In the genomic region with DNA sequence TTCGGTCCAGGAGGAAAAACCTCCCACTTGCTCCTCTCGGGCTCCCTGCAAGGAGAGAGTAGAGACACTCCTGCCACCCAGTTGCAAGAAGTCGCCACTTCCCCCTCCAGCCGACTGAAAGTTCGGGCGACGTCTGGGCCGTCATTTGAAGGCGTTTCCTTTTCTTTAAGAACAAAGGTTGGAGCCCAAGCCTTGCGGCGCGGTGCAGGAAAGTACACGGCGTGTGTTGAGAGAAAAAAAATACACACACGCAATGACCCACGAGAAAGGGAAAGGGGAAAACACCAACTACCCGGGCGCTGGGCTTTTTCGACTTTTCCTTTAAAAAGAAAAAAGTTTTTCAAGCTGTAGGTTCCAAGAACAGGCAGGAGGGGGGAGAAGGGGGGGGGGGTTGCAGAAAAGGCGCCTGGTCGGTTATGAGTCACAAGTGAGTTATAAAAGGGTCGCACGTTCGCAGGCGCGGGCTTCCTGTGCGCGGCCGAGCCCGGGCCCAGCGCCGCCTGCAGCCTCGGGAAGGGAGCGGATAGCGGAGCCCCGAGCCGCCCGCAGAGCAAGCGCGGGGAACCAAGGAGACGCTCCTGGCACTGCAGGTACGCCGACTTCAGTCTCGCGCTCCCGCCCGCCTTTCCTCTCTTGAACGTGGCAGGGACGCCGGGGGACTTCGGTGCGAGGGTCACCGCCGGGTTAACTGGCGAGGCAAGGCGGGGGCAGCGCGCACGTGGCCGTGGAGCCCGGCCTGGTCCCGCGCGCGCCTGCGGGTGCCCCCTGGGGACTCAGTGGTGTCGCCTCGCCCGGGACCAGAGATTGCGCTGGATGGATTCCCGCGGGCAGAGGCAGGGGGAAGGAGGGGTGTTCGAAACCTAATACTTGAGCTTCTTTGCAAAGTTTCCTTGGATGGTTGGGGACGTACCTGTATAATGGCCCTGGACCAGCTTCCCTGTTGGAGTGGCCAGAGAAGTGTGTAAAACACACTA, we compare ENCODE assay signal across 8 cellular contexts. TPM values are rescaled to one million over a fixed set of nuclear protein-coding genes. Genes with fewer than 3 reads are reported as not detected.
DNase-seq lines count a peak whose midpoint lies in the region; ATAC-seq and TF ChIP-seq lines count a peak whose summit lies in the region.

No MANE protein-coding gene starts in this region.

- H3K4me3 ChIP-seq in GM23338, result peak overlapping the region; percentile 70
- peak overlapping the region; percentile 33 for H3K4me3 ChIP-seq in ectodermal cell (ENCODE audit: insufficient read depth, low read depth, low read length)

- H3K4me1 Mint-ChIP-seq in GM23338, result peaks cover 8% of the 10 kb centered on the region
- peaks cover 8% of the 10 kb centered on the region for H3K4me1 Mint-ChIP-seq in mesothelial cell of epicardium

- 10% methylated on average over 74 of the region's 74 CpGs for WGBS in ectodermal cell, 2 experiments

- H3K27me3 Mint-ChIP-seq in GM23338 (ENCODE audit: insufficient read depth, low read depth, poor library complexity) (peaks cover 20% of the 10 kb centered on the region), mesothelial cell of epicardium (ENCODE audit: low read depth) (peaks cover 8% of the 10 kb centered on the region)

- peak overlapping the region; percentile 92 for H3K4me2 ChIP-seq in GM23338

- peak; percentile 98 for ATAC-seq in GM23338

- H3F3A ChIP-seq in GM23338 (replicated peaks; ENCODE audit: low read depth), result no peaks in the 10 kb centered on the region

- no peaks in the 10 kb centered on the region; the same call in 2 of the 3 replicates for H3K9me3 Mint-ChIP-seq in GM23338
- no peaks in the 10 kb centered on the region for H3K9me3 Mint-ChIP-seq in mesothelial cell of epicardium

- H3K4me3 Mint-ChIP-seq in GM23338, result peak overlapping the region; percentile 87
- peak overlapping the region; percentile 78 for H3K4me3 Mint-ChIP-seq in mesothelial cell of epicardium

- H3K4me1 ChIP-seq in GM23338 (ENCODE audit: insufficient read depth) (no peaks in the 10 kb centered on the region), ectodermal cell (ENCODE audit: control insufficient read depth, insufficient read depth, low read length) (no peaks in the 10 kb centered on the region)

- H3K36me3 Mint-ChIP-seq in GM23338 (ENCODE audit: low read depth), result no peaks in the 10 kb centered on the region; the same call in 2 of the 3 replicates
- peaks cover 3% of the 10 kb centered on the region for H3K36me3 Mint-ChIP-seq in mesothelial cell of epicardium

- no peaks in the 10 kb centered on the region for H3K79me2 ChIP-seq in GM23338 (replicated peaks; ENCODE audit: insufficient read depth)

- H3K27ac ChIP-seq in GM23338 (ENCODE audit: low read depth) (no peak overlapping the region), ectodermal cell (ENCODE audit: insufficient read depth, low read depth, low read length, poor library complexity, severe bottlenecking) (no peak overlapping the region)

- 0 out of 4 replicates have a peak, but pooled peaks have one; percentile 6 to 13 for TF ChIP-seq CTCF in GM23338 (conservative IDR thresholded peaks at IDR 0.05; ENCODE audit: low read depth in 2 of 2)
- TF ChIP-seq CTCF in mesothelial cell of epicardium (IDR thresholded peaks at IDR 0.05; ENCODE audit: unreplicated experiment), result no peak

- H3K9me3 ChIP-seq in ectodermal cell (ENCODE audit: control insufficient read depth, low read length), result no peaks in the 10 kb centered on the region

- H3K36me3 ChIP-seq in GM23338 (ENCODE audit: insufficient read depth) (no peaks in the 10 kb centered on the region), ectodermal cell (ENCODE audit: control insufficient read depth, insufficient read depth, low read length) (no peaks in the 10 kb centered on the region)

- H4K20me1 ChIP-seq in GM23338 (replicated peaks; ENCODE audit: insufficient read depth), result no peaks in the 10 kb centered on the region

- H2AFZ ChIP-seq in GM23338, result peak overlapping the region; percentile 95

- H3K9me2 ChIP-seq in GM23338 (ENCODE audit: insufficient read depth), result peaks cover 5% of the 10 kb centered on the region

- peak; percentile 88 for DNase-seq in ELR (ENCODE audit: low read depth)
- DNase-seq in GM23338 (ENCODE audit: low spot score), result peak; percentile 83
- peak; percentile 86 for DNase-seq in M059J (ENCODE audit: low read depth)
- peak; percentile 55 for DNase-seq in activated CD4-positive, alpha-beta T cell treated with anti-CD3 and anti-CD28 coated beads, Interleukin-2, amount 50 U/mL, for 1 hour
- DNase-seq in mesothelial cell of epicardium (ENCODE audit: low spot score in 2 of 2, unreplicated experiment in 2 of 2), result peak; percentile 31 to 58
- DNase-seq in stimulated activated CD8-positive, alpha-beta memory T cell treated with anti-CD3 and anti-CD28 coated beads, Interleukin-2, amount 100 ng/mL, for 48 hours (ENCODE audit: low read depth in 2 of 2), result peak; percentile 71 to 72
- no peak for DNase-seq in OCI-M2 (lab: John Stamatoyannopoulos, UW; ENCODE audit: unreplicated experiment)

- H3K27me3 ChIP-seq in GM23338 (ENCODE audit: insufficient read depth), result peaks cover 33% of the 10 kb centered on the region
- H3K27me3 ChIP-seq in ectodermal cell (ENCODE audit: control insufficient read depth, insufficient read depth, low read length, poor library complexity, severe bottlenecking), result peaks cover 27% of the 10 kb centered on the region

- H3K27ac Mint-ChIP-seq in GM23338, result no peak overlapping the region
- H3K27ac Mint-ChIP-seq in mesothelial cell of epicardium, result peak overlapping the region; percentile 69

TF ChIP-seq in GM23338, 12 proteins besides CTCF, POLR2A, EP300 and RAD21 (continues in another document):
- no peak for TF ChIP-seq ZNF331 (CRISPR knock-in tag; IDR thresholded peaks at IDR 0.05; ENCODE audit: low read depth)
- no peak for TF ChIP-seq NANOG (IDR thresholded peaks at IDR 0.05; ENCODE audit: borderline replicate concordance)
- TF ChIP-seq, protein P1, sequence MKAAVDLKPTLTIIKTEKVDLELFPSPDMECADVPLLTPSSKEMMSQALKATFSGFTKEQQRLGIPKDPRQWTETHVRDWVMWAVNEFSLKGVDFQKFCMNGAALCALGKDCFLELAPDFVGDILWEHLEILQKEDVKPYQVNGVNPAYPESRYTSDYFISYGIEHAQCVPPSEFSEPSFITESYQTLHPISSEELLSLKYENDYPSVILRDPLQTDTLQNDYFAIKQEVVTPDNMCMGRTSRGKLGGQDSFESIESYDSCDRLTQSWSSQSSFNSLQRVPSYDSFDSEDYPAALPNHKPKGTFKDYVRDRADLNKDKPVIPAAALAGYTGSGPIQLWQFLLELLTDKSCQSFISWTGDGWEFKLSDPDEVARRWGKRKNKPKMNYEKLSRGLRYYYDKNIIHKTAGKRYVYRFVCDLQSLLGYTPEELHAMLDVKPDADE (IDR thresholded peaks at IDR 0.05), result no peak
- TF ChIP-seq STAT1 (IDR thresholded peaks at IDR 0.05; ENCODE audit: unreplicated experiment), result no peak
- TF ChIP-seq, protein P2, sequence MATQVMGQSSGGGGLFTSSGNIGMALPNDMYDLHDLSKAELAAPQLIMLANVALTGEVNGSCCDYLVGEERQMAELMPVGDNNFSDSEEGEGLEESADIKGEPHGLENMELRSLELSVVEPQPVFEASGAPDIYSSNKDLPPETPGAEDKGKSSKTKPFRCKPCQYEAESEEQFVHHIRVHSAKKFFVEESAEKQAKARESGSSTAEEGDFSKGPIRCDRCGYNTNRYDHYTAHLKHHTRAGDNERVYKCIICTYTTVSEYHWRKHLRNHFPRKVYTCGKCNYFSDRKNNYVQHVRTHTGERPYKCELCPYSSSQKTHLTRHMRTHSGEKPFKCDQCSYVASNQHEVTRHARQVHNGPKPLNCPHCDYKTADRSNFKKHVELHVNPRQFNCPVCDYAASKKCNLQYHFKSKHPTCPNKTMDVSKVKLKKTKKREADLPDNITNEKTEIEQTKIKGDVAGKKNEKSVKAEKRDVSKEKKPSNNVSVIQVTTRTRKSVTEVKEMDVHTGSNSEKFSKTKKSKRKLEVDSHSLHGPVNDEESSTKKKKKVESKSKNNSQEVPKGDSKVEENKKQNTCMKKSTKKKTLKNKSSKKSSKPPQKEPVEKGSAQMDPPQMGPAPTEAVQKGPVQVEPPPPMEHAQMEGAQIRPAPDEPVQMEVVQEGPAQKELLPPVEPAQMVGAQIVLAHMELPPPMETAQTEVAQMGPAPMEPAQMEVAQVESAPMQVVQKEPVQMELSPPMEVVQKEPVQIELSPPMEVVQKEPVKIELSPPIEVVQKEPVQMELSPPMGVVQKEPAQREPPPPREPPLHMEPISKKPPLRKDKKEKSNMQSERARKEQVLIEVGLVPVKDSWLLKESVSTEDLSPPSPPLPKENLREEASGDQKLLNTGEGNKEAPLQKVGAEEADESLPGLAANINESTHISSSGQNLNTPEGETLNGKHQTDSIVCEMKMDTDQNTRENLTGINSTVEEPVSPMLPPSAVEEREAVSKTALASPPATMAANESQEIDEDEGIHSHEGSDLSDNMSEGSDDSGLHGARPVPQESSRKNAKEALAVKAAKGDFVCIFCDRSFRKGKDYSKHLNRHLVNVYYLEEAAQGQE (IDR thresholded peaks at IDR 0.05; ENCODE audit: unreplicated experiment), result no peak
- no peak for TF ChIP-seq JUNB (IDR thresholded peaks at IDR 0.05; ENCODE audit: unreplicated experiment)
- TF ChIP-seq EZH2 (IDR thresholded peaks at IDR 0.05; ENCODE audit: low read depth, unreplicated experiment), result no peak

RNA-seq across cellular contexts. Expression of a gene that starts 45.3 kb away (rescaled TPM):
- 40.7 and 50.5 TPM in 2 replicates for total RNA-seq in GM23338 (2014; rRNA removed; shearing (Covaris generic))
- polyA plus RNA-seq in GM23338 (2016; fragmentation: Nextera tagmentation; extraction: Ambion mirVana), result 120 and 132 TPM in 2 replicates
- 65.1 and 88.8 TPM in 2 replicates for total RNA-seq in M059J (2014; rRNA removed; shearing (Covaris generic))
- 43.0 TPM for polyA plus RNA-seq in ectodermal cell (2013, experiment 1 of 4)
- 39.0 TPM for polyA plus RNA-seq in ectodermal cell (2013, experiment 2 of 4)
- polyA plus RNA-seq in ectodermal cell (2013, experiment 3 of 4), result 42.1 TPM
- 44.6 TPM for polyA plus RNA-seq in ectodermal cell (2013, experiment 4 of 4)
- total RNA-seq in mesothelial cell of epicardium, result 21.4 to 26.4 TPM (median 23.8 TPM) in 3 replicates
